In genomic region chr4:106316773-106317409, GRCh38 we compare ENCODE assay signal across 9 cellular contexts. TPM values are rescaled to one million over a fixed set of nuclear protein-coding genes. Genes with fewer than 3 reads are reported as not detected.
DNase-seq lines count a peak whose midpoint lies in the region; ATAC-seq and TF ChIP-seq lines count a peak whose summit lies in the region.
"Had no signal": no experiment of that assay in that cellular context is flagged by ENCODE, and none has a peak within 500 bp of the region (broad histone marks: within the 10 kb centered on the region; RNA-seq: fewer than 3 reads in every experiment).

No MANE protein-coding gene starts in this region.

- H3K4me3 ChIP-seq in MG63 (peak overlapping the region; percentile 88), epithelial cell of esophagus (ENCODE audit: low read length) (peak overlapping the region; percentile 69)

- ATAC-seq in esophagus mucosa, result no peak

- H3K9me3 ChIP-seq in MG63, result no peaks in the 10 kb centered on the region

- peak; percentile 33 for DNase-seq in NCI-H1092 treated with DMSO at 0.1 percent for 48 hours (lab: John Stamatoyannopoulos, UW)
- no peak for DNase-seq in NCI-H1092 (lab: John Stamatoyannopoulos, UW)
- no peak for DNase-seq in MG63
- DNase-seq in epithelial cell of esophagus (ENCODE audit: low read depth), result no peak
- peak; percentile 18 for DNase-seq in renal cortical epithelial cell (ENCODE audit: low read depth)
- no peak for DNase-seq in dermis blood vessel endothelial cell
- DNase-seq in activated T-cell treated with anti-CD3 and anti-CD28 coated beads for 4 hours, result no peak

- no peaks in the 10 kb centered on the region; the same call in 1 of the 2 replicates for H3K36me3 ChIP-seq in MG63

- TF ChIP-seq CTCF in epithelial cell of esophagus (IDR thresholded peaks at IDR 0.05; ENCODE audit: insufficient read depth, low read depth, low read length, missing control alignments), result no peak

- no peaks in the 10 kb centered on the region for H3K27me3 ChIP-seq in MG63

RNA-seq across cellular contexts. Expression of gene AIMP1, which starts 0.5 kb away (rescaled TPM):
- 31.8 and 51.5 TPM in 2 replicates for total RNA-seq in MG63 (2014; rRNA removed; shearing (Covaris generic); ENCODE audit: low replicate concordance)
- total RNA-seq in renal cortical epithelial cell (36.2 and 41.8 TPM in 2 replicates), dermis blood vessel endothelial cell (21.3 and 29.4 TPM in 2 replicates), esophagus mucosa (32.8 TPM)

RNA-seq across cellular contexts. Expression of gene TBCK, which starts 0.9 kb away (rescaled TPM):
- total RNA-seq in MG63 (2014; rRNA removed; shearing (Covaris generic); ENCODE audit: low replicate concordance), result 9.2 and 12.1 TPM in 2 replicates
- total RNA-seq in renal cortical epithelial cell (19.4 and 79.6 TPM in 2 replicates), dermis blood vessel endothelial cell (34.5 and 44.1 TPM in 2 replicates), esophagus mucosa (21.6 TPM)

RNA-seq across cellular contexts. Expression of gene GIMD1, which starts 51.7 kb away (rescaled TPM):
- not detected in 2 replicates for total RNA-seq in MG63 (2014; rRNA removed; shearing (Covaris generic); ENCODE audit: low replicate concordance)
- not detected in 2 replicates for total RNA-seq in renal cortical epithelial cell
- not detected in 2 replicates for total RNA-seq in dermis blood vessel endothelial cell
- not detected for total RNA-seq in esophagus mucosa
- total RNA-seq: subcutaneous adipose tissue had no signal

Comparison
In these comparisons a context has a peak if more than half of its experiments do, and no peak if none do; other contexts are left out.
1. DNase-seq: peak in NCI-H1092 treated with DMSO at 0.1 percent for 48 hours (single experiment) and renal cortical epithelial cell (single experiment); none in NCI-H1092 (single experiment), MG63 (single experiment), epithelial cell of esophagus (single experiment), dermis blood vessel endothelial cell (single experiment) and activated T-cell treated with anti-CD3 and anti-CD28 coated beads for 4 hours (single experiment).